ENCODE assay signal across 8 cellular contexts in genomic region chr18:49161627-49162026, GRCh38.
DNase-seq lines count a peak whose midpoint lies in the region; ATAC-seq and TF ChIP-seq lines count a peak whose summit lies in the region.

No MANE protein-coding gene starts in this region.

- H3K9me3 ChIP-seq in adipocyte (ENCODE audit: control insufficient read depth, low read length) (peaks cover 15% of the 10 kb centered on the region), right cardiac atrium (ENCODE audit: control insufficient read depth, low read length) (no peaks in the 10 kb centered on the region), MM.1S (replicated peaks; ENCODE audit: insufficient read depth, low read length) (no peaks in the 10 kb centered on the region)

- H3K4me3 ChIP-seq in adipocyte (ENCODE audit: low read length) (no peak overlapping the region), right cardiac atrium (ENCODE audit: low read length) (no peak overlapping the region), MM.1S (ENCODE audit: low read length) (no peak overlapping the region)

- H3K9me2 ChIP-seq in MM.1S (replicated peaks; ENCODE audit: insufficient read depth, low read length), result no peaks in the 10 kb centered on the region

- TF ChIP-seq CTCF in MM.1S (IDR thresholded peaks at IDR 0.05; ENCODE audit: low read length), result no peak

- intact Hi-C loops in right cardiac atrium (cut with DNase I), result no loop called here

- no peak overlapping the region for H3K9ac ChIP-seq in adipocyte (ENCODE audit: low read length)
- H3K9ac ChIP-seq in MM.1S (ENCODE audit: low read length), result no peak overlapping the region

- peak; percentile 53 for DNase-seq in stimulated activated CD4-positive, alpha-beta T cell treated with anti-CD3 and anti-CD28 coated beads, Interleukin-15, amount 100 ng/mL, for 24 hours
- DNase-seq in stimulated activated CD4-positive, alpha-beta T cell treated with anti-CD3 and anti-CD28 coated beads, Interleukin-4, amount 100 ng/mL, for 4 hours, result no peak
- peak; percentile 44 for DNase-seq in adipocyte (ENCODE audit: low read depth)
- no peak for DNase-seq in amygdala (lab: John Stamatoyannopoulos, UW)
- no peak for DNase-seq in right cardiac atrium
- DNase-seq in MM.1S, result no peak
- no peak for DNase-seq in NCI-H1930 (lab: John Stamatoyannopoulos, UW)

- 40% methylated on average over 1 of the region's 1 CpG for WGBS in right cardiac atrium

- no peaks in the 10 kb centered on the region for H3K79me2 ChIP-seq in MM.1S (ENCODE audit: low read length)

- no peaks in the 10 kb centered on the region for H3F3A ChIP-seq in MM.1S (ENCODE audit: insufficient read depth, low read length)

- H3K4me1 ChIP-seq in adipocyte (ENCODE audit: control insufficient read depth, insufficient read depth, low read length) (peaks cover 27% of the 10 kb centered on the region), right cardiac atrium (ENCODE audit: control insufficient read depth, insufficient read depth, low read length) (no peaks in the 10 kb centered on the region), MM.1S (ENCODE audit: low read length) (peaks cover 18% of the 10 kb centered on the region; the same call in 1 of the 2 replicates)

- no peak overlapping the region for H3K4me2 ChIP-seq in MM.1S (ENCODE audit: low read depth, low read length)

- H3K27me3 ChIP-seq in adipocyte (replicated peaks; ENCODE audit: control insufficient read depth, insufficient read depth, low read length), result no peaks in the 10 kb centered on the region
- no peaks in the 10 kb centered on the region for H3K27me3 ChIP-seq in right cardiac atrium (ENCODE audit: control insufficient read depth, insufficient read depth)
- no peaks in the 10 kb centered on the region for H3K27me3 ChIP-seq in MM.1S (replicated peaks; ENCODE audit: insufficient read depth, low read length)

- H3K36me3 ChIP-seq in adipocyte (ENCODE audit: control insufficient read depth, insufficient read depth, low read length, severe bottlenecking) (peaks cover 6% of the 10 kb centered on the region), MM.1S (replicated peaks; ENCODE audit: insufficient read depth, low read length) (no peaks in the 10 kb centered on the region)

- no peaks in the 10 kb centered on the region for H4K20me1 ChIP-seq in MM.1S (ENCODE audit: insufficient read depth, low read length)

- ATAC-seq in HG03064 (IDR thresholded peaks at IDR 0.05; ENCODE audit: low read depth, unreplicated experiment) (peak; percentile 82), right cardiac atrium (no peak)

- H3K27ac ChIP-seq in right cardiac atrium (ENCODE audit: low read length) (no peak overlapping the region), MM.1S (ENCODE audit: low read length) (no peak overlapping the region; the same call in 1 of the 2 replicates)

- no peak overlapping the region for H2AFZ ChIP-seq in MM.1S (ENCODE audit: low read length)

Comparison
In these comparisons a context has a peak if more than half of its experiments do, and no peak if none do; other contexts are left out.
1. DNase-seq: peak in stimulated activated CD4-positive, alpha-beta T cell treated with anti-CD3 and anti-CD28 coated beads, Interleukin-15, amount 100 ng/mL, for 24 hours (single experiment) and adipocyte (single experiment); none in stimulated activated CD4-positive, alpha-beta T cell treated with anti-CD3 and anti-CD28 coated beads, Interleukin-4, amount 100 ng/mL, for 4 hours (0 of 2), amygdala (0 of 56), right cardiac atrium (0 of 3), MM.1S (single experiment) and NCI-H1930 (0 of 2).